9 cellular contexts compared by ENCODE assay signal in genomic region chr15:92839696-92840095, GRCh38.
A peak's percentile ranks its signal among the peaks of the same experiment; 100 is the strongest.
DNase-seq lines count a peak whose midpoint lies in the region; ATAC-seq, FAIRE-seq and TF ChIP-seq lines count a peak whose summit lies in the region.
"Had no signal": no experiment of that assay in that cellular context is flagged by ENCODE, and none has a peak within 500 bp of the region (broad histone marks: within the 10 kb centered on the region; RNA-seq: fewer than 3 reads in every experiment).

No MANE protein-coding gene starts in this region.

- RAD21 ChIA-PET in GM12878 (lab: Charles Lee; ENCODE audit: unreplicated experiment) = interaction anchor here (1.1 to 2.2 kb wide), 5 partner anchors 8 to 60 kb away, joined by 3 to 8 read pairs (median 5); partner anchors contain the start of gene CHD2

- H3K4me3 ChIP-seq in GM12878 (no peak overlapping the region), H7 (ENCODE audit: insufficient read depth, low read depth, low read length) (no peak overlapping the region)
- H3K4me3 ChIP-seq: SK-N-MC had no signal

- H2AFZ ChIP-seq in GM12878 (ENCODE audit: control insufficient read depth, low read depth, low read length) = peak overlapping the region; percentile 59

- TF ChIP-seq EP300 in GM12878 (IDR thresholded peaks at IDR 0.05; ENCODE audit: borderline replicate concordance in 1 of 2, control insufficient read depth in 1 of 2, low read depth in 2 of 2, low read length in 2 of 2) = no peak

- SMC1A ChIA-PET in GM12878 (lab: Charles Lee; ENCODE audit: uncharacterized antibody, unreplicated experiment) = interaction anchor here (0.6 to 5.3 kb wide), 10 partner anchors 7 to 74 kb away, joined by 3 to 26 read pairs (median 3); partner anchors contain the start of gene CHD2

- BruUV-seq in GM12878 (replicated peaks; lab: Mats Ljungman, UMichigan) = no TSS peak

- H3K9me3 ChIP-seq in GM12878 (replicated peaks; ENCODE audit: control insufficient read depth, insufficient read depth, low read length) = no peaks in the 10 kb centered on the region

- H3K36me3 ChIP-seq in GM12878 (ENCODE audit: control insufficient read depth in 2 of 2, insufficient read depth in 2 of 2, low read length in 1 of 2) (no peaks in the 10 kb centered on the region), H7 (replicated peaks; ENCODE audit: control insufficient read depth, insufficient read depth, low read length) (no peaks in the 10 kb centered on the region)

- H3K4me1 ChIP-seq in GM12878 (ENCODE audit: control insufficient read depth, insufficient read depth, low read length) = peaks cover 20% of the 10 kb centered on the region

- POLR2A ChIA-PET in GM12878 (lab: Charles Lee) = interaction anchor here (0.7 to 1.4 kb wide), 6 partner anchors 8 to 76 kb away, joined by 3 to 4 read pairs (median 3); no protein-coding TSS in a partner anchor

- no peak for FAIRE-seq in GM12878 (lab: Jason Lieb, UNC)

- H3K27me3 ChIP-seq in GM12878 (replicated peaks in 1 of 2; ENCODE audit: control insufficient read depth in 2 of 2, insufficient read depth in 2 of 2, low read length in 1 of 2) = no peaks in the 10 kb centered on the region
- H3K27me3 ChIP-seq in H7 (ENCODE audit: control insufficient read depth, insufficient read depth, low read length) = no peaks in the 10 kb centered on the region

- in situ Hi-C loops in GM12878 (cut with MboI) = no loop called here

- H3K9ac ChIP-seq in GM12878 (ENCODE audit: control insufficient read depth, insufficient read depth, low read length) = peak overlapping the region; percentile 24; the same call in 1 of the 2 replicates

- CTCF ChIA-PET in GM12878 (lab: Yijun Ruan, JAX) = interaction anchor here (0.8 to 1.1 kb wide), 3 partner anchors 17 to 67 kb away, joined by 3 to 5 read pairs (median 3); no protein-coding TSS in a partner anchor

- no peaks in the 10 kb centered on the region for H4K20me1 ChIP-seq in GM12878 (ENCODE audit: control insufficient read depth, insufficient read depth)

- intact Hi-C loops in GM12878 (cut with micrococcal nuclease; ENCODE audit: unreplicated experiment) = no loop called here

- TF ChIP-seq CTCF in GM12878 (IDR thresholded peaks at IDR 0.05 in 2 of 3, conservative IDR thresholded peaks at IDR 0.05 in 1 of 3; ENCODE audit: control insufficient read depth in 2 of 3, extremely low read depth in 1 of 3, insufficient read depth in 1 of 3, low read depth in 3 of 3, low read length in 3 of 3) = no peak

- H3K4me2 ChIP-seq in GM12878 (ENCODE audit: control insufficient read depth, insufficient read depth) = peak overlapping the region; percentile 80

- H3K27ac ChIP-seq in GM12878 (ENCODE audit: control insufficient read depth, insufficient read depth) = peak overlapping the region; percentile 57
- H3K27ac ChIP-seq: SK-N-MC had no signal

- no peak for TF ChIP-seq RAD21 in GM12878 (IDR thresholded peaks at IDR 0.05; ENCODE audit: insufficient read depth, low read depth, low read length)

- ATAC-seq in GM18861 (IDR thresholded peaks at IDR 0.05; ENCODE audit: unreplicated experiment) = peak; percentile 70
- ATAC-seq in HG02610 (IDR thresholded peaks at IDR 0.05; ENCODE audit: unreplicated experiment) = peak; percentile 91
- peak; percentile 89 for ATAC-seq in GM12878
- ATAC-seq in HG02970 (IDR thresholded peaks at IDR 0.05; ENCODE audit: low FRiP score, unreplicated experiment) = no peak

- H3K79me2 ChIP-seq in GM12878 (ENCODE audit: control insufficient read depth, insufficient read depth, low read length) = no peaks in the 10 kb centered on the region

- 0% methylated on average over 5 of the region's 5 CpGs for WGBS in GM12878 (ENCODE audit: insufficient coverage, insufficient replicate concordance, low lambda C conversion rate, missing lambda C conversion rate)

- 0 out of 2 replicates have a peak, but pooled peaks have one; percentile 27 for TF ChIP-seq POLR2A in GM12878 (IDR thresholded peaks at IDR 0.05; ENCODE audit: low read depth, low read length)

- DNase-seq in NCI-H1417 treated with DMSO at 0.1 percent for 48 hours (lab: John Stamatoyannopoulos, UW) (peak; percentile 73), GM12878 (ENCODE audit: low read depth, low spot score) (no peak), HuH-7.5 (ENCODE audit: low spot score) (no peak), H7 (no peak)
- no peak for DNase-seq in activated CD8-positive, alpha-beta memory T cell treated with anti-CD3 and anti-CD28 coated beads, Interleukin-2, amount 50 U/mL, for 4 hours

TF ChIP-seq in GM12878, 131 proteins besides CTCF, POLR2A, EP300 and RAD21 (continues in another document):
- no peak for TF ChIP-seq ZNF622 (IDR thresholded peaks at IDR 0.05)
- TF ChIP-seq, protein P1, sequence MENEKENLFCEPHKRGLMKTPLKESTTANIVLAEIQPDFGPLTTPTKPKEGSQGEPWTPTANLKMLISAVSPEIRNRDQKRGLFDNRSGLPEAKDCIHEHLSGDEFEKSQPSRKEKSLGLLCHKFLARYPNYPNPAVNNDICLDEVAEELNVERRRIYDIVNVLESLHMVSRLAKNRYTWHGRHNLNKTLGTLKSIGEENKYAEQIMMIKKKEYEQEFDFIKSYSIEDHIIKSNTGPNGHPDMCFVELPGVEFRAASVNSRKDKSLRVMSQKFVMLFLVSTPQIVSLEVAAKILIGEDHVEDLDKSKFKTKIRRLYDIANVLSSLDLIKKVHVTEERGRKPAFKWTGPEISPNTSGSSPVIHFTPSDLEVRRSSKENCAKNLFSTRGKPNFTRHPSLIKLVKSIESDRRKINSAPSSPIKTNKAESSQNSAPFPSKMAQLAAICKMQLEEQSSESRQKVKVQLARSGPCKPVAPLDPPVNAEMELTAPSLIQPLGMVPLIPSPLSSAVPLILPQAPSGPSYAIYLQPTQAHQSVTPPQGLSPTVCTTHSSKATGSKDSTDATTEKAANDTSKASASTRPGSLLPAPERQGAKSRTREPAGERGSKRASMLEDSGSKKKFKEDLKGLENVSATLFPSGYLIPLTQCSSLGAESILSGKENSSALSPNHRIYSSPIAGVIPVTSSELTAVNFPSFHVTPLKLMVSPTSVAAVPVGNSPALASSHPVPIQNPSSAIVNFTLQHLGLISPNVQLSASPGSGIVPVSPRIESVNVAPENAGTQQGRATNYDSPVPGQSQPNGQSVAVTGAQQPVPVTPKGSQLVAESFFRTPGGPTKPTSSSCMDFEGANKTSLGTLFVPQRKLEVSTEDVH (IDR thresholded peaks at IDR 0.05; ENCODE audit: low read depth, partially characterized antibody) = no peak
- no peak for TF ChIP-seq ZNF687 (IDR thresholded peaks at IDR 0.05)
- no peak for TF ChIP-seq SUPT20H (IDR thresholded peaks at IDR 0.05; ENCODE audit: borderline replicate concordance, control insufficient read depth, low read depth, low read length)
- TF ChIP-seq IRF5 (IDR thresholded peaks at IDR 0.05; ENCODE audit: borderline replicate concordance) = no peak
- TF ChIP-seq ASH2L (IDR thresholded peaks at IDR 0.05; ENCODE audit: borderline replicate concordance, low read depth) = no peak
- TF ChIP-seq SPI1 (IDR thresholded peaks at IDR 0.05; ENCODE audit: borderline replicate concordance, insufficient read depth, low read depth, low read length) = no peak
- TF ChIP-seq NR2C1 (IDR thresholded peaks at IDR 0.05) = no peak
- no peak for TF ChIP-seq CBFB (IDR thresholded peaks at IDR 0.05; ENCODE audit: low read depth)
- TF ChIP-seq KLF5 (IDR thresholded peaks at IDR 0.05; ENCODE audit: partially characterized antibody) = no peak
